ENCODE assay signal across 26 cellular contexts in the genomic region with DNA sequence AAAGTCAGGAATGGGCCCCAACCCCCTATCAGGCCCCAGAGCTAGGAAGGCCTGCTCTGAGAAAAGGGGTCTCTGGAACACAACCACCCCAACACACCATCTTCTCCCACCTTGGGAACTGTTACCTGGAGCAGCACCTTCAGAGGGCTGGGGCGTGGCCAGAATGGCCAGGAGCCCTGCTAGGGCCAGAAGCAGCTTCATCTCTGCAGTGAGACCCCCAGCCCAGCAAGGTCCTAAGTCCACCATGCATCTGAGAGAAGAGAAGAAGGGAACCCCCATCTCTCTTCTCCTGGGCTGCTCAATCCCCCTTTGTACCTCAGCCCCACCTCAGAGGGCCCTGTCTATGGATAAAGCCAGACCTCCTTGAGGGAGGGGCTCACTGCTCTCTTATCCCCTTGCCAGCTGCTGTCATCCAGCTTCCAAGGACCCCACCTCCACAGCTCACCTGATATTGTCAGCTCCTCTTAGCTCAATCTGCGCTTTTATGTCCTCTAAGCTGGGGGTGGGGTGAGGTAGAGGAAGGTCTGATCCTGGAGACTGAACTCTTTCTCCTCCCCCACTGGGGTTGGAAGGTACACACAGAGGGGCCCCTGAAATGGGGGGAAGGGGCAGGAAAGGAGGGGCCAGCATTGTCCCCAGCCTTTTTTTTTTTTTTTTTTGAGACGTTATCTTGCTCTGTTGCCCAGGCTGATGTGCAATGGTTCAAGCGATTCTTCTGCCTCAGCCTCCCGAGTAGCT. TPM values are rescaled to one million over a fixed set of nuclear protein-coding genes. Genes with fewer than 3 reads are reported as not detected.
DNase-seq lines count a peak whose midpoint lies in the region; ATAC-seq and TF ChIP-seq lines count a peak whose summit lies in the region.
"Had no signal": no experiment of that assay in that cellular context is flagged by ENCODE, and none has a peak within 500 bp of the region (broad histone marks: within the 10 kb centered on the region; RNA-seq: fewer than 3 reads in every experiment).

Gene MPO, minus strand, starts transcription at position 456 of the 738 bp plus-strand sequence. Its CDS starts 177 bp downstream, at position 279.

- peaks cover 4 to 8% of the 10 kb centered on the region in 2 donors for H3K4me1 Mint-ChIP-seq in natural killer cell treated with Interleukin-12 subunit alpha and Interleukin-12 subunit beta and Interleukin-15 and Interleukin-18, amount 100 ng/mL, for 72 hours (ENCODE audit: low read depth in 2 of 2)
- H3K4me1 Mint-ChIP-seq: activated T-helper 17 cell treated with anti-CD3 and anti-CD28 coated beads, Interleukin-2, amount 50 U/mL, for 72 hours; neural crest cell had no signal

- TF ChIP-seq CTCF in GM10266 (IDR thresholded peaks at IDR 0.05; ENCODE audit: control insufficient read depth, insufficient read depth, low read depth, missing control alignments) (no peak), NB4 (IDR thresholded peaks at IDR 0.05; ENCODE audit: low read depth, low read length) (no peak)

- no peak within 1 kb of the TSS for H3K4me3 Mint-ChIP-seq in natural killer cell treated with Interleukin-12 subunit alpha and Interleukin-12 subunit beta and Interleukin-15 and Interleukin-18, amount 100 ng/mL, for 72 hours
- H3K4me3 Mint-ChIP-seq: activated CD4-positive, alpha-beta T cell treated with anti-CD3 and anti-CD28 coated beads for 36 hours; activated naive CD8-positive, alpha-beta T cell; activated T-helper 17 cell treated with anti-CD3 and anti-CD28 coated beads, Interleukin-2, amount 50 U/mL, for 72 hours; neural crest cell; stimulated activated naive CD8-positive, alpha-beta T cell treated with anti-CD3 and anti-CD28 coated beads, Interleukin-15, Interleukin-2, amounts not matched to agents 100 ng/mL and 50 ng/mL, for 24 hours; T-cell had no signal

- no peaks in the 10 kb centered on the region for H3K36me3 Mint-ChIP-seq in natural killer cell treated with Interleukin-12 subunit alpha and Interleukin-12 subunit beta and Interleukin-15 and Interleukin-18, amount 100 ng/mL, for 72 hours
- H3K36me3 Mint-ChIP-seq: activated naive CD8-positive, alpha-beta T cell; T-cell had no signal

- DNase-seq in GM10266 (ENCODE audit: extremely low spot score) (peak; percentile 20), NB4 (ENCODE audit: low read depth) (peak; percentile 97)
- DNase-seq in activated CD8-positive, alpha-beta memory T cell treated with anti-CD3 and anti-CD28 coated beads, Interleukin-2, amount 50 U/mL, for 48 hours = peak; percentile 37
- no peak for DNase-seq in activated CD4-positive, CD25-positive, alpha-beta regulatory T cell treated with anti-CD3 and anti-CD28 coated beads, Interleukin-2, amount 50 U/mL, for 72 hours
- no peak for DNase-seq in natural killer cell treated with Interleukin-12 subunit alpha and Interleukin-12 subunit beta and Interleukin-15 and Interleukin-18, amount 100 ng/mL, for 72 hours (ENCODE audit: low spot score)
- DNase-seq: AML-193; COR-L47; DMS79 treated with DMSO at 0.1 percent for 48 hours; heart left ventricle; immature natural killer cell; Karpas-422; NCI-H2107; NCI-H510A treated with DMSO at 0.1 percent for 48 hours; stimulated activated CD4-positive, alpha-beta T cell treated with anti-CD3 and anti-CD28 coated beads, Interleukin-2, amount 100 ng/mL, for 48 hours; T-cell had no signal

- no peak within 1 kb of the TSS for H3K27ac Mint-ChIP-seq in natural killer cell treated with Interleukin-12 subunit alpha and Interleukin-12 subunit beta and Interleukin-15 and Interleukin-18, amount 100 ng/mL, for 72 hours
- H3K27ac Mint-ChIP-seq: activated CD4-positive, alpha-beta T cell treated with anti-CD3 and anti-CD28 coated beads for 36 hours; activated naive CD8-positive, alpha-beta T cell; activated T-helper 17 cell treated with anti-CD3 and anti-CD28 coated beads, Interleukin-2, amount 50 U/mL, for 72 hours; immature natural killer cell; stimulated activated naive CD8-positive, alpha-beta T cell treated with anti-CD3 and anti-CD28 coated beads, Interleukin-15, Interleukin-2, amounts not matched to agents 100 ng/mL and 50 ng/mL, for 24 hours; T-cell had no signal

- peak; percentile 90 for TF ChIP-seq POLR2A in NB4 (IDR thresholded peaks at IDR 0.05; ENCODE audit: extremely low read depth, insufficient read length)

- no peak within 1 kb of the TSS for H3K9ac ChIP-seq in skeletal muscle tissue (ENCODE audit: low read depth in 1 of 3, low read length in 3 of 3)

- H3K36me3 ChIP-seq in skeletal muscle tissue (ENCODE audit: control insufficient read depth in 3 of 3, insufficient read depth in 3 of 3, low read length in 3 of 3) = no peaks in the 10 kb centered on the region
- H3K36me3 ChIP-seq: heart left ventricle, prostate gland, tibial artery had no signal

- H3K27me3 Mint-ChIP-seq in natural killer cell treated with Interleukin-12 subunit alpha and Interleukin-12 subunit beta and Interleukin-15 and Interleukin-18, amount 100 ng/mL, for 72 hours = peaks cover 0 to 21% of the 10 kb centered on the region in 2 donors

- ATAC-seq in HG03571 (IDR thresholded peaks at IDR 0.05; ENCODE audit: unreplicated experiment) = no peak
- ATAC-seq in natural killer cell treated with Interleukin-12 subunit alpha and Interleukin-12 subunit beta and Interleukin-15 and Interleukin-18, amount 100 ng/mL, for 72 hours = no peak
- ATAC-seq: activated CD4-positive, alpha-beta T cell treated with anti-CD3 and anti-CD28 coated beads for 36 hours; activated T-helper 17 cell treated with anti-CD3 and anti-CD28 coated beads, Interleukin-2, amount 50 U/mL, for 72 hours; heart left ventricle had no signal

- no peaks in the 10 kb centered on the region for H3K9me3 ChIP-seq in skeletal muscle tissue (ENCODE audit: control insufficient read depth in 3 of 3, low read length in 3 of 3)
- H3K9me3 ChIP-seq: heart left ventricle, prostate gland, tibial artery had no signal

- H3K9me3 Mint-ChIP-seq in natural killer cell treated with Interleukin-12 subunit alpha and Interleukin-12 subunit beta and Interleukin-15 and Interleukin-18, amount 100 ng/mL, for 72 hours = no peaks in the 10 kb centered on the region
- H3K9me3 Mint-ChIP-seq: activated T-helper 17 cell treated with anti-CD3 and anti-CD28 coated beads, Interleukin-2, amount 50 U/mL, for 72 hours; immature natural killer cell; neural crest cell; stimulated activated naive CD8-positive, alpha-beta T cell treated with anti-CD3 and anti-CD28 coated beads, Interleukin-15, Interleukin-2, amounts not matched to agents 100 ng/mL and 50 ng/mL, for 24 hours; T-cell had no signal

- H3K4me1 ChIP-seq in skeletal muscle tissue (ENCODE audit: control insufficient read depth in 3 of 3, insufficient read depth in 3 of 3, low read length in 3 of 3) = peaks cover 4 to 14% (median 12%) of the 10 kb centered on the region in 3 donors
- H3K4me1 ChIP-seq: prostate gland had no signal

- no peak within 1 kb of the TSS for H3K27ac ChIP-seq in skeletal muscle tissue (ENCODE audit: low read depth, low read length)
- H3K27ac ChIP-seq: heart left ventricle, prostate gland, skin epidermis, tibial artery had no signal

- H3K4me3 ChIP-seq in NB4 (ENCODE audit: low read depth, low read length) = peak within 1 kb of the TSS; percentile 91
- H3K4me3 ChIP-seq in skeletal muscle tissue (ENCODE audit: low read length in 3 of 3) = no peak within 1 kb of the TSS
- H3K4me3 ChIP-seq: prostate gland had no signal

- H3K27me3 ChIP-seq in skeletal muscle tissue (ENCODE audit: control insufficient read depth in 3 of 3, insufficient read depth in 3 of 3, low read length in 3 of 3) = peaks cover 0 to 18% (median 12%) of the 10 kb centered on the region in 3 donors

RNA-seq across cellular contexts. Expression of gene MPO, which starts in this region (rescaled TPM):
- total RNA-seq in skeletal muscle tissue = 14.1 TPM
- not detected for total RNA-seq in natural killer cell treated with Interleukin-12 subunit alpha and Interleukin-12 subunit beta and Interleukin-15 and Interleukin-18, amount 100 ng/mL, for 72 hours
- total RNA-seq: astrocyte, neural crest cell had no signal

Comparison
In these comparisons a context has a peak if more than half of its experiments do, and no peak if none do; other contexts are left out.
1. RNA of gene MPO (total RNA-seq): 14.1 TPM in skeletal muscle tissue (single experiment); not detected in natural killer cell treated with Interleukin-12 subunit alpha and Interleukin-12 subunit beta and Interleukin-15 and Interleukin-18, amount 100 ng/mL, for 72 hours; every median in the first group is over 10 times any median in the second.
2. DNase-seq: peak in GM10266 (single experiment), NB4 (single experiment) and activated CD8-positive, alpha-beta memory T cell treated with anti-CD3 and anti-CD28 coated beads, Interleukin-2, amount 50 U/mL, for 48 hours (single experiment); none in activated CD4-positive, CD25-positive, alpha-beta regulatory T cell treated with anti-CD3 and anti-CD28 coated beads, Interleukin-2, amount 50 U/mL, for 72 hours (single experiment) and natural killer cell treated with Interleukin-12 subunit alpha and Interleukin-12 subunit beta and Interleukin-15 and Interleukin-18, amount 100 ng/mL, for 72 hours (single experiment).